1 cellular context compared by ENCODE assay signal in the genomic region with DNA sequence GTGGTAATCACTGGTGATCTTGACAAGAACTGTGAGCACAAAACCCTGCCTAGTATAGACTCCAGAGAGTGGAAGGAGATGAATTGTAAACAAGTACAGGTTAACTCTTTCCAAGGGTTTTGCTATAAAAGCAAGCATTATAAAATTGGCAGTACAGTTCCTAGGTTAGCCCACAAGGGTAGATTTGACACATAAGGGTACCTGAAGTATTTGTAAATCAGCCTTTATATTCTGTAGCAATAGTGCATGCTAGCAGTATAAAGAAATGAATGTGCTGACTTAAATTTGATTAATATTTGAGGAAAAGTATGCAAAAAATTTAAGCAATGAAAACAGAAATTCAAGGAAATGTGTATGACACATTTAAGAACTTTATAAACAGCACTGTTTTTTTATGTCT.
TF ChIP-seq lines count a peak whose summit lies in the region.

No MANE protein-coding gene starts in this region.

TF ChIP-seq in HCT116, 20 proteins besides CTCF, POLR2A, EP300 and RAD21:
- TF ChIP-seq CEBPB (IDR thresholded peaks at IDR 0.05; ENCODE audit: low read depth) (no peak), EZH2phosphoT487 (IDR thresholded peaks at IDR 0.05; ENCODE audit: borderline replicate concordance) (no peak), SP1 (IDR thresholded peaks at IDR 0.05; ENCODE audit: low read depth) (no peak), FOSL1 (IDR thresholded peaks at IDR 0.05; ENCODE audit: low read depth) (no peak), ZNF274 (IDR thresholded peaks at IDR 0.05; ENCODE audit: low read depth, low read length) (no peak), TCF7L2 (IDR thresholded peaks at IDR 0.05; ENCODE audit: borderline replicate concordance, extremely low read depth, insufficient read depth, insufficient read length) (no peak), POLR2AphosphoS5 (IDR thresholded peaks at IDR 0.05; ENCODE audit: low read depth, low read length) (no peak), YY1 (IDR thresholded peaks at IDR 0.05; ENCODE audit: extremely low read depth, insufficient replicate concordance, low read depth, low read length) (no peak), ZFX (IDR thresholded peaks at IDR 0.05) (no peak), EZH2 (IDR thresholded peaks at IDR 0.05) (no peak), EGR1 (IDR thresholded peaks at IDR 0.05; ENCODE audit: low read depth) (no peak), ELF1 (IDR thresholded peaks at IDR 0.05; ENCODE audit: borderline replicate concordance, low read depth) (no peak), SRF (IDR thresholded peaks at IDR 0.05; ENCODE audit: low read depth) (no peak), JUND (IDR thresholded peaks at IDR 0.05) (no peak), SIN3A (IDR thresholded peaks at IDR 0.05; ENCODE audit: low read depth) (no peak)
- TF ChIP-seq, protein P1, sequence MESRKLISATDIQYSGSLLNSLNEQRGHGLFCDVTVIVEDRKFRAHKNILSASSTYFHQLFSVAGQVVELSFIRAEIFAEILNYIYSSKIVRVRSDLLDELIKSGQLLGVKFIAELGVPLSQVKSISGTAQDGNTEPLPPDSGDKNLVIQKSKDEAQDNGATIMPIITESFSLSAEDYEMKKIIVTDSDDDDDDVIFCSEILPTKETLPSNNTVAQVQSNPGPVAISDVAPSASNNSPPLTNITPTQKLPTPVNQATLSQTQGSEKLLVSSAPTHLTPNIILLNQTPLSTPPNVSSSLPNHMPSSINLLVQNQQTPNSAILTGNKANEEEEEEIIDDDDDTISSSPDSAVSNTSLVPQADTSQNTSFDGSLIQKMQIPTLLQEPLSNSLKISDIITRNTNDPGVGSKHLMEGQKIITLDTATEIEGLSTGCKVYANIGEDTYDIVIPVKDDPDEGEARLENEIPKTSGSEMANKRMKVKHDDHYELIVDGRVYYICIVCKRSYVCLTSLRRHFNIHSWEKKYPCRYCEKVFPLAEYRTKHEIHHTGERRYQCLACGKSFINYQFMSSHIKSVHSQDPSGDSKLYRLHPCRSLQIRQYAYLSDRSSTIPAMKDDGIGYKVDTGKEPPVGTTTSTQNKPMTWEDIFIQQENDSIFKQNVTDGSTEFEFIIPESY (IDR thresholded peaks at IDR 0.05; ENCODE audit: extremely low read depth, insufficient replicate concordance, low read length), result no peak
